Comparison of ENCODE assay signal across 19 cellular contexts in genomic region chr2:67571785-67572718, GRCh38.
DNase-seq lines count a peak whose midpoint lies in the region; ATAC-seq, FAIRE-seq and TF ChIP-seq lines count a peak whose summit lies in the region.
"Had no signal": no experiment of that assay in that cellular context is flagged by ENCODE, and none has a peak within 500 bp of the region (broad histone marks: within the 10 kb centered on the region; RNA-seq: fewer than 3 reads in every experiment).

No MANE protein-coding gene starts in this region.

- no peaks in the 10 kb centered on the region for H3K27me3 ChIP-seq in right cardiac atrium (ENCODE audit: control insufficient read depth, insufficient read depth)
- no peaks in the 10 kb centered on the region for H3K27me3 ChIP-seq in small intestine (ENCODE audit: control insufficient read depth in 2 of 2, insufficient read depth in 2 of 2, low read length in 2 of 2)

- DNase-seq in Right ventricle myocardium inferior (ENCODE audit: missing footprints) (no peak), right cardiac atrium (no peak), glomerular visceral epithelial cell (ENCODE audit: extremely low spot score) (peak; percentile 71), small intestine (peak; percentile 21), T1000 (lab: John Stamatoyannopoulos, UW) (no peak), germinal center (ENCODE audit: low spot score) (no peak), foreskin melanocyte (no peak)
- DNase-seq: activated CD4-positive, CD25-positive, alpha-beta regulatory T cell; caudate nucleus; effector memory CD8-positive, alpha-beta T cell; MM.1S; NCI-H2081; NCI-H69; SW 1271 had no signal

- no peak for FAIRE-seq in small intestine (lab: Jason Lieb, UNC)

- no peaks in the 10 kb centered on the region for H3K9me3 ChIP-seq in right cardiac atrium (ENCODE audit: control insufficient read depth, low read length)
- H3K9me3 ChIP-seq in small intestine (ENCODE audit: control insufficient read depth, low read depth) = no peaks in the 10 kb centered on the region
- H3K9me3 ChIP-seq: thoracic aorta had no signal

- ATAC-seq in Right ventricle myocardium inferior (peak; percentile 68), right cardiac atrium (no peak)
- ATAC-seq: effector memory CD8-positive, alpha-beta T cell; left lobe of liver; natural killer cell treated with Interleukin-12 subunit alpha and Interleukin-12 subunit beta and Interleukin-15 and Interleukin-18, amount 100 ng/mL, for 72 hours; Panc1 had no signal

- H3K27ac ChIP-seq in right cardiac atrium (ENCODE audit: low read length) (no peak overlapping the region), VCaP (peak overlapping the region; percentile 87), small intestine (ENCODE audit: low read depth in 1 of 2, low read length in 1 of 2) (no peak overlapping the region)

- H3K4me3 ChIP-seq in right cardiac atrium (ENCODE audit: low read length) (no peak overlapping the region), small intestine (ENCODE audit: low read depth in 1 of 2, low read length in 2 of 2) (no peak overlapping the region)
- H3K4me3 ChIP-seq: thoracic aorta had no signal

- H3K36me3 ChIP-seq in small intestine (ENCODE audit: control insufficient read depth in 2 of 2, insufficient read depth in 2 of 2, low read length in 2 of 2) = no peaks in the 10 kb centered on the region
- H3K36me3 ChIP-seq: thoracic aorta had no signal

- TF ChIP-seq CTCF in VCaP (conservative IDR thresholded peaks at IDR 0.05) = no peak

- intact Hi-C loops in Right ventricle myocardium inferior (cut with DNase I) (no loop called here), right cardiac atrium (cut with DNase I) (no loop called here)

- H3K4me1 ChIP-seq in right cardiac atrium (ENCODE audit: control insufficient read depth, insufficient read depth, low read length) (peaks cover 2% of the 10 kb centered on the region), small intestine (ENCODE audit: control insufficient read depth in 2 of 2, insufficient read depth in 1 of 2, low read depth in 1 of 2, low read length in 1 of 2) (no peaks in the 10 kb centered on the region)

Comparison
In these comparisons a context has a peak if more than half of its experiments do, and no peak if none do; other contexts are left out.
1. DNase-seq: peak in glomerular visceral epithelial cell (single experiment) and small intestine (single experiment); none in Right ventricle myocardium inferior (single experiment), right cardiac atrium (0 of 3), T1000 (single experiment), germinal center (single experiment) and foreskin melanocyte (single experiment).